ENCODE assay signal across 1 cellular context in the genomic region with DNA sequence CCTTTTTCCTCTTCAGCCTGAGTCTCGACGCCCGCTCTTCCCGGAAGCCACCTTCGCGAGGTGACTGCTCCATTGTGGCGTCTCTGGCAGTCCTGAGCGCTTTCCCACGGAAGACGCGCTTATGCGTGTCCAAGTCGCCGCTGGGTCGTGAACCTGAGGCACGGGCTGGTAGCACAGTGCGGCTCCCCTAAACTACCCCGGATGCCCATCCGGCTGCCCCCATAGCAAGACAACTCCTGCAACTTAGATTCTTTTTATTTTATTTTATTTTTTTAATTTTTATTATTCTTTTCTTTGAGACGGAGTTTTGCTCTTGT.
TF ChIP-seq lines count a peak whose summit lies in the region.

No MANE protein-coding gene starts in this region.

TF ChIP-seq in GM23338, 12 proteins besides CTCF, POLR2A, EP300 and RAD21 (continued from another document):
- TF ChIP-seq, protein P1, sequence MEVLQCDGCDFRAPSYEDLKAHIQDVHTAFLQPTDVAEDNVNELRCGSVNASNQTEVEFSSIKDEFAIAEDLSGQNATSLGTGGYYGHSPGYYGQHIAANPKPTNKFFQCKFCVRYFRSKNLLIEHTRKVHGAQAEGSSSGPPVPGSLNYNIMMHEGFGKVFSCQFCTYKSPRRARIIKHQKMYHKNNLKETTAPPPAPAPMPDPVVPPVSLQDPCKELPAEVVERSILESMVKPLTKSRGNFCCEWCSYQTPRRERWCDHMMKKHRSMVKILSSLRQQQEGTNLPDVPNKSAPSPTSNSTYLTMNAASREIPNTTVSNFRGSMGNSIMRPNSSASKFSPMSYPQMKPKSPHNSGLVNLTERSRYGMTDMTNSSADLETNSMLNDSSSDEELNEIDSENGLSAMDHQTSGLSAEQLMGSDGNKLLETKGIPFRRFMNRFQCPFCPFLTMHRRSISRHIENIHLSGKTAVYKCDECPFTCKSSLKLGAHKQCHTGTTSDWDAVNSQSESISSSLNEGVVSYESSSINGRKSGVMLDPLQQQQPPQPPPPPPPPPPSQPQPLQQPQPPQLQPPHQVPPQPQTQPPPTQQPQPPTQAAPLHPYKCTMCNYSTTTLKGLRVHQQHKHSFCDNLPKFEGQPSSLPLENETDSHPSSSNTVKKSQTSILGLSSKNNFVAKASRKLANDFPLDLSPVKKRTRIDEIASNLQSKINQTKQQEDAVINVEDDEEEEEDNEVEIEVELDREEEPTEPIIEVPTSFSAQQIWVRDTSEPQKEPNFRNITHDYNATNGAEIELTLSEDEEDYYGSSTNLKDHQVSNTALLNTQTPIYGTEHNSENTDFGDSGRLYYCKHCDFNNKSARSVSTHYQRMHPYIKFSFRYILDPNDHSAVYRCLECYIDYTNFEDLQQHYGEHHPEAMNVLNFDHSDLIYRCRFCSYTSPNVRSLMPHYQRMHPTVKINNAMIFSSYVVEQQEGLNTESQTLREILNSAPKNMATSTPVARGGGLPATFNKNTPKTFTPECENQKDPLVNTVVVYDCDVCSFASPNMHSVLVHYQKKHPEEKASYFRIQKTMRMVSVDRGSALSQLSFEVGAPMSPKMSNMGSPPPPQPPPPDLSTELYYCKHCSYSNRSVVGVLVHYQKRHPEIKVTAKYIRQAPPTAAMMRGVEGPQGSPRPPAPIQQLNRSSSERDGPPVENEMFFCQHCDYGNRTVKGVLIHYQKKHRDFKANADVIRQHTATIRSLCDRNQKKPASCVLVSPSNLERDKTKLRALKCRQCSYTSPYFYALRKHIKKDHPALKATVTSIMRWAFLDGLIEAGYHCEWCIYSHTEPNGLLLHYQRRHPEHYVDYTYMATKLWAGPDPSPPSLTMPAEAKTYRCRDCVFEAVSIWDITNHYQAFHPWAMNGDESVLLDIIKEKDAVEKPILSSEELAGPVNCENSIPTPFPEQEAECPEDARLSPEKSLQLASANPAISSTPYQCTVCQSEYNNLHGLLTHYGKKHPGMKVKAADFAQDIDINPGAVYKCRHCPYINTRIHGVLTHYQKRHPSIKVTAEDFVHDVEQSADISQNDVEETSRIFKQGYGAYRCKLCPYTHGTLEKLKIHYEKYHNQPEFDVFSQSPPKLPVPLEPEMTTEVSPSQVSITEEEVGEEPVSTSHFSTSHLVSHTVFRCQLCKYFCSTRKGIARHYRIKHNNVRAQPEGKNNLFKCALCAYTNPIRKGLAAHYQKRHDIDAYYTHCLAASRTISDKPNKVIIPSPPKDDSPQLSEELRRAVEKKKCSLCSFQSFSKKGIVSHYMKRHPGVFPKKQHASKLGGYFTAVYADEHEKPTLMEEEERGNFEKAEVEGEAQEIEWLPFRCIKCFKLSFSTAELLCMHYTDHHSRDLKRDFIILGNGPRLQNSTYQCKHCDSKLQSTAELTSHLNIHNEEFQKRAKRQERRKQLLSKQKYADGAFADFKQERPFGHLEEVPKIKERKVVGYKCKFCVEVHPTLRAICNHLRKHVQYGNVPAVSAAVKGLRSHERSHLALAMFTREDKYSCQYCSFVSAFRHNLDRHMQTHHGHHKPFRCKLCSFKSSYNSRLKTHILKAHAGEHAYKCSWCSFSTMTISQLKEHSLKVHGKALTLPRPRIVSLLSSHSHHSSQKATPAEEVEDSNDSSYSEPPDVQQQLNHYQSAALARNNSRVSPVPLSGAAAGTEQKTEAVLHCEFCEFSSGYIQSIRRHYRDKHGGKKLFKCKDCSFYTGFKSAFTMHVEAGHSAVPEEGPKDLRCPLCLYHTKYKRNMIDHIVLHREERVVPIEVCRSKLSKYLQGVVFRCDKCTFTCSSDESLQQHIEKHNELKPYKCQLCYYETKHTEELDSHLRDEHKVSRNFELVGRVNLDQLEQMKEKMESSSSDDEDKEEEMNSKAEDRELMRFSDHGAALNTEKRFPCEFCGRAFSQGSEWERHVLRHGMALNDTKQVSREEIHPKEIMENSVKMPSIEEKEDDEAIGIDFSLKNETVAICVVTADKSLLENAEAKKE (CRISPR knock-in tag; IDR thresholded peaks at IDR 0.05): no peak
- TF ChIP-seq, protein P2, sequence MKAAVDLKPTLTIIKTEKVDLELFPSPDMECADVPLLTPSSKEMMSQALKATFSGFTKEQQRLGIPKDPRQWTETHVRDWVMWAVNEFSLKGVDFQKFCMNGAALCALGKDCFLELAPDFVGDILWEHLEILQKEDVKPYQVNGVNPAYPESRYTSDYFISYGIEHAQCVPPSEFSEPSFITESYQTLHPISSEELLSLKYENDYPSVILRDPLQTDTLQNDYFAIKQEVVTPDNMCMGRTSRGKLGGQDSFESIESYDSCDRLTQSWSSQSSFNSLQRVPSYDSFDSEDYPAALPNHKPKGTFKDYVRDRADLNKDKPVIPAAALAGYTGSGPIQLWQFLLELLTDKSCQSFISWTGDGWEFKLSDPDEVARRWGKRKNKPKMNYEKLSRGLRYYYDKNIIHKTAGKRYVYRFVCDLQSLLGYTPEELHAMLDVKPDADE (IDR thresholded peaks at IDR 0.05): no peak
- TF ChIP-seq, protein P3, sequence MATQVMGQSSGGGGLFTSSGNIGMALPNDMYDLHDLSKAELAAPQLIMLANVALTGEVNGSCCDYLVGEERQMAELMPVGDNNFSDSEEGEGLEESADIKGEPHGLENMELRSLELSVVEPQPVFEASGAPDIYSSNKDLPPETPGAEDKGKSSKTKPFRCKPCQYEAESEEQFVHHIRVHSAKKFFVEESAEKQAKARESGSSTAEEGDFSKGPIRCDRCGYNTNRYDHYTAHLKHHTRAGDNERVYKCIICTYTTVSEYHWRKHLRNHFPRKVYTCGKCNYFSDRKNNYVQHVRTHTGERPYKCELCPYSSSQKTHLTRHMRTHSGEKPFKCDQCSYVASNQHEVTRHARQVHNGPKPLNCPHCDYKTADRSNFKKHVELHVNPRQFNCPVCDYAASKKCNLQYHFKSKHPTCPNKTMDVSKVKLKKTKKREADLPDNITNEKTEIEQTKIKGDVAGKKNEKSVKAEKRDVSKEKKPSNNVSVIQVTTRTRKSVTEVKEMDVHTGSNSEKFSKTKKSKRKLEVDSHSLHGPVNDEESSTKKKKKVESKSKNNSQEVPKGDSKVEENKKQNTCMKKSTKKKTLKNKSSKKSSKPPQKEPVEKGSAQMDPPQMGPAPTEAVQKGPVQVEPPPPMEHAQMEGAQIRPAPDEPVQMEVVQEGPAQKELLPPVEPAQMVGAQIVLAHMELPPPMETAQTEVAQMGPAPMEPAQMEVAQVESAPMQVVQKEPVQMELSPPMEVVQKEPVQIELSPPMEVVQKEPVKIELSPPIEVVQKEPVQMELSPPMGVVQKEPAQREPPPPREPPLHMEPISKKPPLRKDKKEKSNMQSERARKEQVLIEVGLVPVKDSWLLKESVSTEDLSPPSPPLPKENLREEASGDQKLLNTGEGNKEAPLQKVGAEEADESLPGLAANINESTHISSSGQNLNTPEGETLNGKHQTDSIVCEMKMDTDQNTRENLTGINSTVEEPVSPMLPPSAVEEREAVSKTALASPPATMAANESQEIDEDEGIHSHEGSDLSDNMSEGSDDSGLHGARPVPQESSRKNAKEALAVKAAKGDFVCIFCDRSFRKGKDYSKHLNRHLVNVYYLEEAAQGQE (IDR thresholded peaks at IDR 0.05; ENCODE audit: unreplicated experiment): no peak
TF ChIP-seq in GM23338: peak in this region for 0.
